Comparison of ENCODE assay signal across 1 cellular context in the genomic region with DNA sequence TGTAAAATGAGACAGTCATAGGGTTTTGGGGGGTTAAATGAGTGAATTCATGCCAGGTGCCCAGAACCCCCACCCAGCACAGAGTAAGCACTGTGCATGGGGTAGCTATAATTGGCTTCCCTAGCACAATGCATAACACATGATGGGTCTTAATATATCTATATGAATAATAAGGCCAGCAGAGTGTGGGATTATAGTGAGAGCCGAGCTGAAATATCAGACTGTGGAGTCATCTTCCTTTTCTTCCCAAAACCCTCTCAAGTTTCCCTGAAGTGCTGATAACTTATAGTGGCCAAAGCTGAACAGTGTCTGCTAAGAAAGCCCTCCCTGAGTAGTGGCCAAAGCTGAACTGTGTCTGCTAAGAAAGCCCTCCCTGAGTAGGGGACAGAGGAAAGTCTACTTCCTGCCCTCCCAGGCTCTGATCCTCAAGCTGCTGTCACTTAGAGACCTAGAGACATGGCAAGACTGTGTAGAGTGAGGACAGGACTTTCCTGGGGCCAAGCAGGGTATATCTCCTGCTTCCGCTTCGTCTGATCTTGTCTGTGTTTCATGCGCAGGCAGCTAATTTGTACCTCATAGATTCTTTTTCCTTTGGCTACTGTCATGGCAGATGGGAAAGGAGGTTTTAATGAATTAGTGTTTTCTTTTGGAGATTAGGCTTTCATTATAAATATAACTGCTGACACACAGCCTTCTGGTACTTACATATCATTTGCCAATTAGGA.
TF ChIP-seq lines count a peak whose summit lies in the region.

No MANE protein-coding gene starts in this region.

TF ChIP-seq in K562, 482 proteins besides CTCF, POLR2A, EP300 and RAD21:
- TF ChIP-seq, protein P1, sequence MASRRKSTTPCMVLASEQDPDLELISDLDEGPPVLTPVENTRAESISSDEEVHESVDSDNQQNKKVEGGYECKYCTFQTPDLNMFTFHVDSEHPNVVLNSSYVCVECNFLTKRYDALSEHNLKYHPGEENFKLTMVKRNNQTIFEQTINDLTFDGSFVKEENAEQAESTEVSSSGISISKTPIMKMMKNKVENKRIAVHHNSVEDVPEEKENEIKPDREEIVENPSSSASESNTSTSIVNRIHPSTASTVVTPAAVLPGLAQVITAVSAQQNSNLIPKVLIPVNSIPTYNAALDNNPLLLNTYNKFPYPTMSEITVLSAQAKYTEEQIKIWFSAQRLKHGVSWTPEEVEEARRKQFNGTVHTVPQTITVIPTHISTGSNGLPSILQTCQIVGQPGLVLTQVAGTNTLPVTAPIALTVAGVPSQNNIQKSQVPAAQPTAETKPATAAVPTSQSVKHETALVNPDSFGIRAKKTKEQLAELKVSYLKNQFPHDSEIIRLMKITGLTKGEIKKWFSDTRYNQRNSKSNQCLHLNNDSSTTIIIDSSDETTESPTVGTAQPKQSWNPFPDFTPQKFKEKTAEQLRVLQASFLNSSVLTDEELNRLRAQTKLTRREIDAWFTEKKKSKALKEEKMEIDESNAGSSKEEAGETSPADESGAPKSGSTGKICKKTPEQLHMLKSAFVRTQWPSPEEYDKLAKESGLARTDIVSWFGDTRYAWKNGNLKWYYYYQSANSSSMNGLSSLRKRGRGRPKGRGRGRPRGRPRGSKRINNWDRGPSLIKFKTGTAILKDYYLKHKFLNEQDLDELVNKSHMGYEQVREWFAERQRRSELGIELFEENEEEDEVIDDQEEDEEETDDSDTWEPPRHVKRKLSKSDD (conservative IDR thresholded peaks at IDR 0.05; ENCODE audit: low read length) = no peak
- 0 out of 4 replicates have a peak, but pooled peaks of 1 of the 2 experiments have one; percentile 16 for TF ChIP-seq NRF1 (conservative IDR thresholded peaks at IDR 0.05 in 1 of 2, IDR thresholded peaks at IDR 0.05 in 1 of 2)
